In the genomic region with DNA sequence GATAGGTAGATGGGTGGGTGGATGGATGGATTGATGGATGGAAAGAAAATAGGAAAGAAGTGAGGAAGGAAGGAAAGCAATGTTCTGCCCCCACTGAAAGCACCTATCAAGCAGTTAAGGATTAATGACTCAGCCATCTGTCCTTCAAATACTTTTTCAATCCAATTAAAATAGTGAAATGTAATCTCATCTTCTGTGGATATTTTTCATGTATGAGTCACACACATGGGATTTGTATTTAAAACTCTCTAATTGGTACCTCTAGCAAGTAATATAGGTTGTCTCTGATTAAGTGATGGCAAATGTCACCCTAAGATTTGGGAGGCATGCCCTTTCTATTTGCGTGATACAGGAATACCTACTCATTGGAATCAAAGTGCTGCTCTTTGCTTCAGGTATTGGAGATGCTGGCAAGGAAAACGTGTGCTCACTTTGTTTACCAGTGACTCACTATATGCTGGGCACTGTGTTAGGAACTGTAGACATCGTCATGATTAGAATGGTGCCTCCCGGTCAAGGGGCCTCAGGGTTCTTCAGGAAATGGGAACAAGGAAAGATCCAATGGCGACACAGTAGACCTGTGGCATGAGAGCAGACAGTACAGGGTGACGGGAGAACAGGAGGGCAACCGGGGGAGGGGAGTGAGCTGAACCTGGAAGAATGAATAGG, we compare ENCODE assay signal across 19 cellular contexts.
DNase-seq lines count a peak whose midpoint lies in the region; TF ChIP-seq lines count a peak whose summit lies in the region.
"Had no signal": no experiment of that assay in that cellular context is flagged by ENCODE, and none has a peak within 500 bp of the region (broad histone marks: within the 10 kb centered on the region; RNA-seq: fewer than 3 reads in every experiment).

No MANE protein-coding gene starts in this region.

- no peak for TF ChIP-seq CTCF in epithelial cell of esophagus (IDR thresholded peaks at IDR 0.05; ENCODE audit: insufficient read depth, low read depth, low read length, missing control alignments)

- H3K4me3 ChIP-seq in epithelial cell of esophagus (ENCODE audit: low read length) = no peak overlapping the region
- no peak overlapping the region for H3K4me3 ChIP-seq in skeletal muscle satellite cell (ENCODE audit: low read length)
- H3K4me3 ChIP-seq in CD4-positive, alpha-beta memory T cell (ENCODE audit: low read length in 2 of 2) = no peak overlapping the region
- H3K4me3 ChIP-seq: body of pancreas, sigmoid colon, uterus had no signal

- H3K4me2 ChIP-seq in skeletal muscle satellite cell (ENCODE audit: low read length) = peak overlapping the region; percentile 3

- no peak overlapping the region for H3K4me3 Mint-ChIP-seq in CD4-positive, alpha-beta memory T cell
- H3K4me3 Mint-ChIP-seq: activated B cell treated with CpG ODN at 0.5 μM for 24 hours; B cell; dendritic cell treated with granulocyte-macrophage colony-stimulating factor and Interleukin-4, amounts not matched to agents 40 ng/mL and 50 ng/mL, for 4 days; T-helper 1 cell treated with Interleukin-12 subunit alpha and Interleukin-12 subunit beta and Interleukin-4 antibody, amounts not matched to agents 30 μg/mL and 1 μg/mL, for 36 hours had no signal

- no peaks in the 10 kb centered on the region for H3K36me3 Mint-ChIP-seq in CD4-positive, alpha-beta memory T cell
- H3K36me3 Mint-ChIP-seq: activated naive CD4-positive, alpha-beta T cell treated with anti-CD3 and anti-CD28 coated beads, Interleukin-2, amount 50 U/mL, for 72 hours had no signal

- no peaks in the 10 kb centered on the region for H3K9me3 ChIP-seq in skeletal muscle satellite cell (replicated peaks; ENCODE audit: low read length)
- no peaks in the 10 kb centered on the region for H3K9me3 ChIP-seq in CD4-positive, alpha-beta memory T cell (ENCODE audit: control insufficient read depth in 1 of 2, low read length in 2 of 2)
- H3K9me3 ChIP-seq: body of pancreas, sigmoid colon, uterus had no signal

- H3K27me3 ChIP-seq in skeletal muscle satellite cell (ENCODE audit: control insufficient read depth, insufficient read depth, low read length) = peaks cover 5% of the 10 kb centered on the region
- H3K27me3 ChIP-seq in CD4-positive, alpha-beta memory T cell (ENCODE audit: insufficient read depth, low read length) = no peaks in the 10 kb centered on the region
- H3K27me3 ChIP-seq: body of pancreas, sigmoid colon, uterus had no signal

- intact Hi-C loops in CD4-positive, alpha-beta memory T cell (cut with micrococcal nuclease) = no loop called here

- H3K4me1 ChIP-seq in skeletal muscle satellite cell (ENCODE audit: control insufficient read depth, insufficient read depth, low read length) = peaks cover 36% of the 10 kb centered on the region
- H3K4me1 ChIP-seq in CD4-positive, alpha-beta memory T cell (ENCODE audit: insufficient read depth, low read length) = no peaks in the 10 kb centered on the region
- H3K4me1 ChIP-seq: body of pancreas had no signal

- H3K9me3 Mint-ChIP-seq in CD4-positive, alpha-beta memory T cell = peaks cover 0 to 3% (median 0%) of the 10 kb centered on the region in 8 donors
- H3K9me3 Mint-ChIP-seq: activated B cell treated with CpG ODN at 0.5 μM for 24 hours; dendritic cell treated with granulocyte-macrophage colony-stimulating factor and Interleukin-4, amounts not matched to agents 40 ng/mL and 50 ng/mL, for 4 days; T-helper 1 cell treated with Interleukin-12 subunit alpha and Interleukin-12 subunit beta and Interleukin-4 antibody, amounts not matched to agents 30 μg/mL and 1 μg/mL, for 36 hours had no signal

- no peak overlapping the region for H3K27ac ChIP-seq in CD4-positive, alpha-beta memory T cell (ENCODE audit: low read depth, low read length)
- H3K27ac ChIP-seq: body of pancreas, sigmoid colon, uterus had no signal

- no peaks in the 10 kb centered on the region for H3K36me3 ChIP-seq in skeletal muscle satellite cell (ENCODE audit: insufficient read depth, low read length)
- H3K36me3 ChIP-seq in CD4-positive, alpha-beta memory T cell (ENCODE audit: insufficient read depth, low read length) = no peaks in the 10 kb centered on the region
- H3K36me3 ChIP-seq: sigmoid colon, uterus had no signal

- peaks cover 0 to 3% of the 10 kb centered on the region in 2 donors for H3K27me3 Mint-ChIP-seq in CD4-positive, alpha-beta memory T cell

- no peaks in the 10 kb centered on the region for H3K4me1 Mint-ChIP-seq in CD4-positive, alpha-beta memory T cell
- H3K4me1 Mint-ChIP-seq: activated B cell treated with CpG ODN at 0.5 μM for 24 hours, B cell had no signal

- POLR2A ChIA-PET in CD4-positive, alpha-beta memory T cell (lab: Charles Lee; ENCODE audit: partially characterized antibody) = no interaction called here

- DNase-seq in HT1080 (ENCODE audit: low read depth) (peak; percentile 76), NCI-H82 (lab: John Stamatoyannopoulos, UW) (peak; percentile 95), epithelial cell of esophagus (ENCODE audit: low read depth) (peak; percentile 41), cortex of kidney (lab: John Stamatoyannopoulos, UW) (no peak), COLO668 (lab: John Stamatoyannopoulos, UW; ENCODE audit: unreplicated experiment) (no peak)
- no peak for DNase-seq in CD4-positive, alpha-beta memory T cell
- DNase-seq: activated B cell treated with CpG ODN at 0.5 μM for 24 hours; activated T-cell treated with anti-CD3 and anti-CD28 coated beads, Interleukin-2, amount 50 U/mL, for 48 hours; NCI-H1930; SIG-M5; sigmoid colon; stimulated activated CD4-positive, alpha-beta T cell treated with anti-CD3 and anti-CD28 coated beads, Interleukin-2, amount 100 ng/mL, for 24 hours; uterus had no signal

- no peak overlapping the region for H3K9ac ChIP-seq in skeletal muscle satellite cell (ENCODE audit: low read depth, low read length)

- no peak overlapping the region for H3K27ac Mint-ChIP-seq in CD4-positive, alpha-beta memory T cell
- H3K27ac Mint-ChIP-seq: activated B cell treated with CpG ODN at 0.5 μM for 24 hours; activated naive CD4-positive, alpha-beta T cell treated with anti-CD3 and anti-CD28 coated beads, Interleukin-2, amount 50 U/mL, for 72 hours; B cell; dendritic cell treated with granulocyte-macrophage colony-stimulating factor and Interleukin-4, amounts not matched to agents 40 ng/mL and 50 ng/mL, for 4 days; T-helper 1 cell treated with Interleukin-12 subunit alpha and Interleukin-12 subunit beta and Interleukin-4 antibody, amounts not matched to agents 30 μg/mL and 1 μg/mL, for 36 hours had no signal

- CTCF ChIA-PET in CD4-positive, alpha-beta memory T cell (lab: Charles Lee; ENCODE audit: partially characterized antibody) = no interaction called here

Comparison
In these comparisons a context has a peak if more than half of its experiments do, and no peak if none do; other contexts are left out.
1. DNase-seq: peak in HT1080 (single experiment), NCI-H82 (single experiment) and epithelial cell of esophagus (single experiment); none in cortex of kidney (single experiment), COLO668 (single experiment) and CD4-positive, alpha-beta memory T cell (0 of 5).